22 cellular contexts compared by ENCODE assay signal in the genomic region with DNA sequence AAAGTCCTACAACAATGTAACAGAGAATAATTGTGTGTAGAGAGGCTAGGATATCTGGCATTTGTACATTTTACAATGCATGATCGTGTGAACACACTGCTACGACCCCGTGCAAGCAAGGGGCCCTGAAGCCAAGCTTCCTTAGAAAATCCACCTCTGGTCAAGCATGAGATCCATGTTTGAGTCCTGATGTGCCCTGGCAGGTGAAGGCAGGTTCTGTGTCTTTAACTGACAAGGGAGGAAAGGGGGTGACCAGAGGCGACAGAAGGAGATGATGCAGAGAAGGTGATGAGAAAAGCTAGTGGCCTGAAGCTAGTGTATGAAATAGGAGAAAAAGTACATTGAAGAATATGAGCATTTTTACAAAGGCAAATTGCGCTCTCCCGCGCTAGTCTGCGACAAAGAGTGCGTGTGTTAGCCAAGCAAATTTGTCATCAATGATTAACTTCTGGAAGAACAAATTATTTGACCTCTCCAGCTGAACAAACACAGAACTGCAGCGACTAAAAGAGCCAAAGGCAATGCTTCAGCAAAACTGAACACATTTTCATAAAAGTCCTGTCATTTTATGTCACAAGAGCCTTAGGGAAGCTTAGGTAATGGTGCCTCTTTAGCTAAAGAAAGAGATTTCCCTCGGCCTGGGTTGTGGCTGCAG.
DNase-seq lines count a peak whose midpoint lies in the region; ATAC-seq and TF ChIP-seq lines count a peak whose summit lies in the region.
"Had no signal": no experiment of that assay in that cellular context is flagged by ENCODE, and none has a peak within 500 bp of the region (broad histone marks: within the 10 kb centered on the region; RNA-seq: fewer than 3 reads in every experiment).

No MANE protein-coding gene starts in this region.

- ATAC-seq in GM18502 (IDR thresholded peaks at IDR 0.05; ENCODE audit: poor library complexity, unreplicated experiment): no peak
- ATAC-seq: heart right ventricle; left ventricle myocardium superior; stimulated activated effector memory CD8-positive, alpha-beta T cell treated with anti-CD3 and anti-CD28 coated beads, Interleukin-12 subunit alpha, Interleukin-12 subunit beta, amount 100 ng/mL, for 72 hours had no signal

- H3K27me3 ChIP-seq in mesenchymal stem cell (ENCODE audit: control insufficient read depth in 1 of 2, insufficient read depth in 1 of 2, low read length in 2 of 2): peaks cover 0 to 15% of the 10 kb centered on the region in 2 experiments
- H3K27me3 ChIP-seq: heart right ventricle, sigmoid colon, vagina had no signal

- H3K36me3 ChIP-seq in mesenchymal stem cell (ENCODE audit: control insufficient read depth in 1 of 2, insufficient read depth in 2 of 2, low read depth in 1 of 2, low read length in 2 of 2): no peaks in the 10 kb centered on the region
- H3K36me3 ChIP-seq: HAP-1, heart right ventricle, sigmoid colon, vagina had no signal

- H3K36me3 Mint-ChIP-seq in chondrocyte (ENCODE audit: low read depth): no peaks in the 10 kb centered on the region
- H3K36me3 Mint-ChIP-seq in activated naive CD4-positive, alpha-beta T cell treated with anti-CD3 and anti-CD28 coated beads for 36 hours (ENCODE audit: low read depth): no peaks in the 10 kb centered on the region
- H3K36me3 Mint-ChIP-seq: stimulated activated effector memory CD8-positive, alpha-beta T cell treated with anti-CD3 and anti-CD28 coated beads, Interleukin-12 subunit alpha, Interleukin-12 subunit beta, amount 100 ng/mL, for 72 hours had no signal

- CTCF ChIA-PET in activated naive CD4-positive, alpha-beta T cell treated with anti-CD3 and anti-CD28 coated beads for 36 hours (lab: Charles Lee): no interaction called here

- H3K9me3 Mint-ChIP-seq in chondrocyte (ENCODE audit: low read depth): peaks cover 9% of the 10 kb centered on the region
- peaks cover 6% of the 10 kb centered on the region for H3K9me3 Mint-ChIP-seq in activated naive CD4-positive, alpha-beta T cell treated with anti-CD3 and anti-CD28 coated beads for 36 hours
- H3K9me3 Mint-ChIP-seq: activated T-helper 1 cell treated with anti-CD3 and anti-CD28 coated beads, Interleukin-12 subunit alpha, Interleukin-12 subunit beta, Interleukin-2, Interleukin-4 antibody, amounts not matched to agents 30 ng/mL and 10 ng/mL and 1 ng/mL, durations not matched to agents 14 hours and 24 hours and 36 hours; stimulated activated effector memory CD8-positive, alpha-beta T cell treated with anti-CD3 and anti-CD28 coated beads, Interleukin-12 subunit alpha, Interleukin-12 subunit beta, amount 100 ng/mL, for 72 hours had no signal

- no peak overlapping the region for H3K4me3 ChIP-seq in mesenchymal stem cell (ENCODE audit: insufficient read depth in 1 of 2, low read depth in 1 of 2, low read length in 2 of 2)
- H3K4me3 ChIP-seq: HAP-1, heart right ventricle, sigmoid colon, vagina had no signal

- H3K9ac ChIP-seq in mesenchymal stem cell (ENCODE audit: low read length): no peak overlapping the region
- H3K9ac ChIP-seq: SK-N-SH had no signal

- intact Hi-C loops in activated naive CD4-positive, alpha-beta T cell treated with anti-CD3 and anti-CD28 coated beads for 36 hours (cut with micrococcal nuclease): no loop called here

- peaks cover 7% of the 10 kb centered on the region for H3K4me1 ChIP-seq in mesenchymal stem cell (ENCODE audit: control insufficient read depth, insufficient read depth, low read depth, low read length)
- H3K4me1 ChIP-seq: HAP-1, heart right ventricle, sigmoid colon, vagina had no signal

- peak; percentile 6 for TF ChIP-seq CTCF in chondrocyte (IDR thresholded peaks at IDR 0.05)

- no peak overlapping the region for H3K4me3 Mint-ChIP-seq in chondrocyte (ENCODE audit: unreplicated experiment)
- H3K4me3 Mint-ChIP-seq in activated naive CD4-positive, alpha-beta T cell treated with anti-CD3 and anti-CD28 coated beads for 36 hours: no peak overlapping the region
- H3K4me3 Mint-ChIP-seq: activated T-helper 1 cell treated with anti-CD3 and anti-CD28 coated beads, Interleukin-12 subunit alpha, Interleukin-12 subunit beta, Interleukin-2, Interleukin-4 antibody, amounts not matched to agents 30 ng/mL and 10 ng/mL and 1 ng/mL, durations not matched to agents 14 hours and 24 hours and 36 hours; neural crest cell; stimulated activated effector memory CD8-positive, alpha-beta T cell treated with anti-CD3 and anti-CD28 coated beads, Interleukin-12 subunit alpha, Interleukin-12 subunit beta, amount 100 ng/mL, for 72 hours had no signal

- no peak overlapping the region for H2AFZ ChIP-seq in mesenchymal stem cell (ENCODE audit: low read depth, low read length)

- H3K4me2 ChIP-seq in mesenchymal stem cell (ENCODE audit: low read length, poor library complexity, severe bottlenecking): peak overlapping the region; percentile 14
- H3K4me2 ChIP-seq: SK-N-SH had no signal

- H3K79me1 ChIP-seq in mesenchymal stem cell (replicated peaks; ENCODE audit: low read length, poor library complexity, severe bottlenecking): no peaks in the 10 kb centered on the region

- no peaks in the 10 kb centered on the region for H3K27me3 Mint-ChIP-seq in chondrocyte (ENCODE audit: low read depth)
- peaks cover 15% of the 10 kb centered on the region for H3K27me3 Mint-ChIP-seq in activated naive CD4-positive, alpha-beta T cell treated with anti-CD3 and anti-CD28 coated beads for 36 hours (ENCODE audit: low read depth)

- H2BK120ac ChIP-seq in mesenchymal stem cell (ENCODE audit: low read depth, low read length): no peak overlapping the region

- H2BK15ac ChIP-seq in mesenchymal stem cell (ENCODE audit: low read depth, poor library complexity, severe bottlenecking): no peak overlapping the region

- no peak overlapping the region for H3K14ac ChIP-seq in mesenchymal stem cell (ENCODE audit: low read length in 2 of 2)

- no peak overlapping the region for H4K8ac ChIP-seq in mesenchymal stem cell (ENCODE audit: low read length)

- no peak overlapping the region for H3K23ac ChIP-seq in mesenchymal stem cell (ENCODE audit: low read length in 2 of 2)

- H3K18ac ChIP-seq in mesenchymal stem cell (ENCODE audit: low read depth in 1 of 2, low read length in 2 of 2): no peak overlapping the region

- peak overlapping the region; percentile 59 for H2BK5ac ChIP-seq in mesenchymal stem cell (ENCODE audit: low read depth, low read length, poor library complexity, severe bottlenecking)

- H4K91ac ChIP-seq in mesenchymal stem cell (ENCODE audit: low read length): no peak overlapping the region

- no peak overlapping the region for H2BK12ac ChIP-seq in mesenchymal stem cell (ENCODE audit: low read length in 2 of 2)

- H3K4me1 Mint-ChIP-seq in chondrocyte (ENCODE audit: low read depth): peaks cover 16% of the 10 kb centered on the region
- H3K4me1 Mint-ChIP-seq in activated naive CD4-positive, alpha-beta T cell treated with anti-CD3 and anti-CD28 coated beads for 36 hours (ENCODE audit: low read depth): no peaks in the 10 kb centered on the region
- H3K4me1 Mint-ChIP-seq: stimulated activated effector memory CD8-positive, alpha-beta T cell treated with anti-CD3 and anti-CD28 coated beads, Interleukin-12 subunit alpha, Interleukin-12 subunit beta, amount 100 ng/mL, for 72 hours had no signal

- H3K9me3 ChIP-seq in mesenchymal stem cell (ENCODE audit: control insufficient read depth, low read length): no peaks in the 10 kb centered on the region
- H3K9me3 ChIP-seq: HAP-1, sigmoid colon, SK-N-SH, vagina had no signal

- peak; percentile 42 for DNase-seq in ACHN
- DNase-seq in NCI-H1417 (lab: John Stamatoyannopoulos, UW): peak in 2 of 3 experiments; percentile 61 to 94
- DNase-seq in chondrocyte (ENCODE audit: low spot score): no peak
- DNase-seq in mesenchymal stem cell: no peak
- no peak for DNase-seq in activated naive CD4-positive, alpha-beta T cell treated with anti-CD3 and anti-CD28 coated beads for 36 hours
- no peak for DNase-seq in GDM1 (lab: John Stamatoyannopoulos, UW)
- no peak for DNase-seq in SIG-M5 treated with dmso at 0.1 percent for 504 hours (lab: John Stamatoyannopoulos, UW; ENCODE audit: unreplicated experiment)
- DNase-seq: activated CD4-positive, alpha-beta T cell treated with anti-CD3 and anti-CD28 coated beads, Interleukin-2, amount 50 U/mL, for 48 hours; amygdala; COR-L47; erythroblast; heart right ventricle; KG1; left ventricle myocardium superior; sigmoid colon; SK-N-SH had no signal

- H3K4ac ChIP-seq in mesenchymal stem cell (ENCODE audit: low read depth in 1 of 2, low read length in 2 of 2): no peak overlapping the region

- in situ Hi-C loops in ACHN (cut with HindIII; ENCODE audit: low pct_ligation_motif_present, low pct_unique_long_range_greater_than_20kb, low sequenced_read_pairs): no loop called here

- peak overlapping the region; percentile 56 for H3K27ac Mint-ChIP-seq in chondrocyte (ENCODE audit: unreplicated experiment)
- H3K27ac Mint-ChIP-seq in activated naive CD4-positive, alpha-beta T cell treated with anti-CD3 and anti-CD28 coated beads for 36 hours: no peak overlapping the region
- H3K27ac Mint-ChIP-seq: activated T-helper 1 cell treated with anti-CD3 and anti-CD28 coated beads, Interleukin-12 subunit alpha, Interleukin-12 subunit beta, Interleukin-2, Interleukin-4 antibody, amounts not matched to agents 30 ng/mL and 10 ng/mL and 1 ng/mL, durations not matched to agents 14 hours and 24 hours and 36 hours; stimulated activated effector memory CD8-positive, alpha-beta T cell treated with anti-CD3 and anti-CD28 coated beads, Interleukin-12 subunit alpha, Interleukin-12 subunit beta, amount 100 ng/mL, for 72 hours had no signal

- peak overlapping the region; percentile 62 for H2AK5ac ChIP-seq in mesenchymal stem cell (ENCODE audit: low read length, severe bottlenecking)

- H3K27ac ChIP-seq in mesenchymal stem cell (ENCODE audit: low read length, poor library complexity, severe bottlenecking): peak overlapping the region; percentile 97
- H3K27ac ChIP-seq: heart right ventricle, sigmoid colon, vagina had no signal

- WGBS in mesenchymal stem cell: 85% methylated on average over 10 of the region's 11 CpGs

Comparison
In these comparisons a context has a peak if more than half of its experiments do, and no peak if none do; other contexts are left out.
1. DNase-seq: peak in ACHN (single experiment) and NCI-H1417 (2 of 3); none in chondrocyte (single experiment), mesenchymal stem cell (single experiment), activated naive CD4-positive, alpha-beta T cell treated with anti-CD3 and anti-CD28 coated beads for 36 hours (single experiment), GDM1 (single experiment) and SIG-M5 treated with dmso at 0.1 percent for 504 hours (single experiment).